In the genomic region with DNA sequence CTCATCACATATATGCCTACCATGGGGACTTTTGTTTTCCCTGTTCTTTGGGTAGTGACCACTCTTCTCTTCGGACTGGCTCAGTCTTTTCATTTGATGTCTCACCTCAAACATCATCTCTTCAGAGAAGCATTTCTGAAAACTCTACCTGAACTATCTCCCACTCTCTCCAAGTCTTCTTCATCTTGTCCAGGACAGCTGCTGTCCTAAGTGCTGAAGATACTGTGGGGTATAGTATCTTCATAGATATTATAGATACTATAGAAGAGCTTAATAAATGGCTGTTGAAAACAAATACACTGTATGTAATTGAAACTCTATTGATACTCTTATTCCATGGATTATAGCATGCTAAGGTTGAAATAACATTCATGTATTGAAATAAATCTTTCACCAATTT, we compare ENCODE assay signal across 21 cellular contexts.
DNase-seq lines count a peak whose midpoint lies in the region; ATAC-seq, FAIRE-seq and TF ChIP-seq lines count a peak whose summit lies in the region.
"Had no signal": no experiment of that assay in that cellular context is flagged by ENCODE, and none has a peak within 500 bp of the region (broad histone marks: within the 10 kb centered on the region; RNA-seq: fewer than 3 reads in every experiment).

No MANE protein-coding gene starts in this region.

- H3K27ac ChIP-seq in A549 (no peak overlapping the region), HEK293 (ENCODE audit: extremely low read depth, low read depth, low read length) (no peak overlapping the region)
- H3K27ac ChIP-seq: GM23248 had no signal

- ATAC-seq in A549 (no peak), GM18867 (IDR thresholded peaks at IDR 0.05; ENCODE audit: unreplicated experiment) (no peak)
- ATAC-seq: HCT116 had no signal

- no peak overlapping the region for H3K4me2 ChIP-seq in A549

- POLR2A ChIA-PET in A549 (lab: Yijun Ruan, JAX) (no interaction called here), HEK293 (lab: Yijun Ruan, JAX) (no interaction called here)

- H3K9me3 ChIP-seq in A549, result no peaks in the 10 kb centered on the region
- H3K9me3 ChIP-seq in HEK293 (ENCODE audit: control insufficient read depth, insufficient read depth, low read depth, low read length), result no peaks in the 10 kb centered on the region

- no peaks in the 10 kb centered on the region for H3K36me3 ChIP-seq in HEK293 (ENCODE audit: control insufficient read depth in 2 of 2, insufficient read depth in 1 of 2, low read length in 2 of 2)

- WGBS in A549 (ENCODE audit: missing lambda C conversion rate), result 6% methylated on average over 1 of the region's 1 CpG

- TF ChIP-seq POLR2A in A549 (IDR thresholded peaks at IDR 0.05; ENCODE audit: low read length), result no peak

- H3K4me1 ChIP-seq in A549 (no peaks in the 10 kb centered on the region), HEK293 (ENCODE audit: control insufficient read depth, insufficient read depth, low read length) (no peaks in the 10 kb centered on the region)

- DNase-seq in A549 (ENCODE audit: low read depth in 1 of 2, low spot score in 1 of 2) (no peak), astrocyte of the spinal cord (ENCODE audit: low read depth, low spot score) (peak; percentile 4), left kidney (ENCODE audit: low read depth, low spot score) (peak; percentile 18), hypothalamus (lab: John Stamatoyannopoulos, UW) (no peak), SHP77 (lab: John Stamatoyannopoulos, UW) (no peak)
- DNase-seq: 8988T; C1 segment of cervical spinal cord; Calu3; CD4-positive, alpha-beta memory T cell; COR-L47; DMS53; DMS79 treated with DMSO at 0.1 percent for 48 hours; GF-D8; GM23248; H9; HFFc6 had no signal

- no peak for TF ChIP-seq RAD21 in A549 (conservative IDR thresholded peaks at IDR 0.05 in 1 of 2, IDR thresholded peaks at IDR 0.05 in 1 of 2)

- CTCF ChIA-PET in A549 (lab: Yijun Ruan, JAX) (no interaction called here), HEK293 (lab: Yijun Ruan, JAX) (no interaction called here)

- no peak for TF ChIP-seq EP300 in A549 (IDR thresholded peaks at IDR 0.05)

- FAIRE-seq in A549 (lab: Jason Lieb, UNC), result no peak
- FAIRE-seq: GM12891, GM18507 had no signal

- no peak for TF ChIP-seq CTCF in A549 (IDR thresholded peaks at IDR 0.05)
- TF ChIP-seq CTCF in HEK293 (tag by site-specific recombination; IDR thresholded peaks at IDR 0.05), result no peak
- TF ChIP-seq CTCF in astrocyte of the spinal cord (IDR thresholded peaks at IDR 0.05; ENCODE audit: low read depth, low read length), result no peak

- in situ Hi-C loops in astrocyte of the spinal cord (cut with HindIII; ENCODE audit: low sequenced_read_pairs), result no loop called here

- H3K4me3 ChIP-seq in A549 (no peak overlapping the region), HEK293 (ENCODE audit: low read depth, low read length) (no peak overlapping the region), astrocyte of the spinal cord (ENCODE audit: low read depth, low read length) (no peak overlapping the region)
- H3K4me3 ChIP-seq: GM23248 had no signal

TF ChIP-seq in A549, 52 proteins besides CTCF, POLR2A, EP300 and RAD21:
- TF ChIP-seq, protein P1, sequence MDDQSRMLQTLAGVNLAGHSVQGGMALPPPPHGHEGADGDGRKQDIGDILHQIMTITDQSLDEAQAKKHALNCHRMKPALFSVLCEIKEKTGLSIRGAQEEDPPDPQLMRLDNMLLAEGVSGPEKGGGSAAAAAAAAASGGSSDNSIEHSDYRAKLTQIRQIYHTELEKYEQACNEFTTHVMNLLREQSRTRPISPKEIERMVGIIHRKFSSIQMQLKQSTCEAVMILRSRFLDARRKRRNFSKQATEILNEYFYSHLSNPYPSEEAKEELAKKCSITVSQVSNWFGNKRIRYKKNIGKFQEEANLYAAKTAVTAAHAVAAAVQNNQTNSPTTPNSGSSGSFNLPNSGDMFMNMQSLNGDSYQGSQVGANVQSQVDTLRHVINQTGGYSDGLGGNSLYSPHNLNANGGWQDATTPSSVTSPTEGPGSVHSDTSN (IDR thresholded peaks at IDR 0.05), result no peak
- TF ChIP-seq, protein P2, sequence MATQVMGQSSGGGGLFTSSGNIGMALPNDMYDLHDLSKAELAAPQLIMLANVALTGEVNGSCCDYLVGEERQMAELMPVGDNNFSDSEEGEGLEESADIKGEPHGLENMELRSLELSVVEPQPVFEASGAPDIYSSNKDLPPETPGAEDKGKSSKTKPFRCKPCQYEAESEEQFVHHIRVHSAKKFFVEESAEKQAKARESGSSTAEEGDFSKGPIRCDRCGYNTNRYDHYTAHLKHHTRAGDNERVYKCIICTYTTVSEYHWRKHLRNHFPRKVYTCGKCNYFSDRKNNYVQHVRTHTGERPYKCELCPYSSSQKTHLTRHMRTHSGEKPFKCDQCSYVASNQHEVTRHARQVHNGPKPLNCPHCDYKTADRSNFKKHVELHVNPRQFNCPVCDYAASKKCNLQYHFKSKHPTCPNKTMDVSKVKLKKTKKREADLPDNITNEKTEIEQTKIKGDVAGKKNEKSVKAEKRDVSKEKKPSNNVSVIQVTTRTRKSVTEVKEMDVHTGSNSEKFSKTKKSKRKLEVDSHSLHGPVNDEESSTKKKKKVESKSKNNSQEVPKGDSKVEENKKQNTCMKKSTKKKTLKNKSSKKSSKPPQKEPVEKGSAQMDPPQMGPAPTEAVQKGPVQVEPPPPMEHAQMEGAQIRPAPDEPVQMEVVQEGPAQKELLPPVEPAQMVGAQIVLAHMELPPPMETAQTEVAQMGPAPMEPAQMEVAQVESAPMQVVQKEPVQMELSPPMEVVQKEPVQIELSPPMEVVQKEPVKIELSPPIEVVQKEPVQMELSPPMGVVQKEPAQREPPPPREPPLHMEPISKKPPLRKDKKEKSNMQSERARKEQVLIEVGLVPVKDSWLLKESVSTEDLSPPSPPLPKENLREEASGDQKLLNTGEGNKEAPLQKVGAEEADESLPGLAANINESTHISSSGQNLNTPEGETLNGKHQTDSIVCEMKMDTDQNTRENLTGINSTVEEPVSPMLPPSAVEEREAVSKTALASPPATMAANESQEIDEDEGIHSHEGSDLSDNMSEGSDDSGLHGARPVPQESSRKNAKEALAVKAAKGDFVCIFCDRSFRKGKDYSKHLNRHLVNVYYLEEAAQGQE (IDR thresholded peaks at IDR 0.05), result peak; percentile 57; the same call in 1 of the 2 replicates

TF ChIP-seq in HEK293, 187 proteins besides CTCF, POLR2A, EP300 and RAD21:
- TF ChIP-seq, protein P2 (tag by site-specific recombination; IDR thresholded peaks at IDR 0.05), result 0 out of 2 replicates have a peak, but pooled peaks have one; percentile 35
- TF ChIP-seq, protein P3, sequence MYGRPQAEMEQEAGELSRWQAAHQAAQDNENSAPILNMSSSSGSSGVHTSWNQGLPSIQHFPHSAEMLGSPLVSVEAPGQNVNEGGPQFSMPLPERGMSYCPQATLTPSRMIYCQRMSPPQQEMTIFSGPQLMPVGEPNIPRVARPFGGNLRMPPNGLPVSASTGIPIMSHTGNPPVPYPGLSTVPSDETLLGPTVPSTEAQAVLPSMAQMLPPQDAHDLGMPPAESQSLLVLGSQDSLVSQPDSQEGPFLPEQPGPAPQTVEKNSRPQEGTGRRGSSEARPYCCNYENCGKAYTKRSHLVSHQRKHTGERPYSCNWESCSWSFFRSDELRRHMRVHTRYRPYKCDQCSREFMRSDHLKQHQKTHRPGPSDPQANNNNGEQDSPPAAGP (tag by site-specific recombination; IDR thresholded peaks at IDR 0.05), result no peak

Comparison
In these comparisons a context has a peak if more than half of its experiments do, and no peak if none do; other contexts are left out.
1. DNase-seq: peak in astrocyte of the spinal cord (single experiment) and left kidney (single experiment); none in A549 (0 of 2), hypothalamus (0 of 51) and SHP77 (0 of 2).